In genomic region chr2:127185720-127186119, GRCh38 we compare ENCODE assay signal across 17 cellular contexts. TPM values are rescaled to one million over a fixed set of nuclear protein-coding genes. Genes with fewer than 3 reads are reported as not detected.
DNase-seq lines count a peak whose midpoint lies in the region; ATAC-seq and TF ChIP-seq lines count a peak whose summit lies in the region.
"Had no signal": no experiment of that assay in that cellular context is flagged by ENCODE, and none has a peak within 500 bp of the region (broad histone marks: within the 10 kb centered on the region; RNA-seq: fewer than 3 reads in every experiment).

No MANE protein-coding gene starts in this region.

- CTCF ChIA-PET in PC-3 (lab: Charles Lee) (no interaction called here), Panc1 (lab: Charles Lee) (no interaction called here)

- H3K27me3 Mint-ChIP-seq in endodermal cell (ENCODE audit: insufficient read depth) (no peaks in the 10 kb centered on the region), osteocyte (ENCODE audit: unreplicated experiment) (no peaks in the 10 kb centered on the region)

- H3K27ac Mint-ChIP-seq in endodermal cell: no peak overlapping the region
- H3K27ac Mint-ChIP-seq in osteocyte (ENCODE audit: unreplicated experiment): no peak overlapping the region
- H3K27ac Mint-ChIP-seq: GM23338 had no signal

- H4K20me1 ChIP-seq in PC-3 (ENCODE audit: low read length) (no peaks in the 10 kb centered on the region), osteoblast (ENCODE audit: insufficient read depth, low read length) (no peaks in the 10 kb centered on the region)

- H3K4me3 Mint-ChIP-seq in endodermal cell (no peak overlapping the region), osteocyte (ENCODE audit: unreplicated experiment) (no peak overlapping the region)
- H3K4me3 Mint-ChIP-seq: CD4-positive, alpha-beta memory T cell; GM23338 had no signal

- TF ChIP-seq CTCF in PC-3 (conservative IDR thresholded peaks at IDR 0.05; ENCODE audit: low read depth, low read length) (no peak), Panc1 (IDR thresholded peaks at IDR 0.05) (no peak), endodermal cell (conservative IDR thresholded peaks at IDR 0.05) (no peak), osteocyte (IDR thresholded peaks at IDR 0.05) (no peak), osteoblast (IDR thresholded peaks at IDR 0.05; ENCODE audit: extremely low read depth, low read depth, low read length) (no peak)

- POLR2A ChIA-PET in PC-3 (lab: Charles Lee; ENCODE audit: unreplicated experiment): no interaction called here
- POLR2A ChIA-PET in Panc1 (lab: Charles Lee): no interaction called here

- H3K4me3 ChIP-seq in PC-3 (ENCODE audit: low read length): no peak overlapping the region
- no peak overlapping the region for H3K4me3 ChIP-seq in Panc1 (ENCODE audit: low read depth in 2 of 2, low read length in 2 of 2)
- no peak overlapping the region for H3K4me3 ChIP-seq in endodermal cell (ENCODE audit: low read length)
- H3K4me3 ChIP-seq in osteoblast (ENCODE audit: insufficient read depth, low read length): no peak overlapping the region
- H3K4me3 ChIP-seq: A549, GM12878, GM23338 had no signal

- H3K4me1 Mint-ChIP-seq in endodermal cell (no peaks in the 10 kb centered on the region), osteocyte (ENCODE audit: unreplicated experiment) (peaks cover 6% of the 10 kb centered on the region)

- no peak overlapping the region for H3K9ac ChIP-seq in PC-3 (ENCODE audit: low read length)
- H3K9ac ChIP-seq in endodermal cell (ENCODE audit: extremely low read depth, low read length, poor library complexity, severe bottlenecking): no peak overlapping the region

- no peaks in the 10 kb centered on the region for H3K79me2 ChIP-seq in PC-3 (ENCODE audit: low read length)
- H3K79me2 ChIP-seq in osteoblast (ENCODE audit: insufficient read depth, low read length): no peaks in the 10 kb centered on the region

- 95% methylated on average over 4 of the region's 4 CpGs; no CpG with 5 or more reads in 1 of the 2 experiments for WGBS in endodermal cell (ENCODE audit: insufficient coverage in 1 of 2, insufficient read length in 1 of 2), 2 experiments

- DNase-seq in PC-3 (peak; percentile 12), Panc1 (ENCODE audit: low read depth, low spot score) (no peak), endodermal cell (peak; percentile 22), mesenteric fat pad (ENCODE audit: low spot score) (peak; percentile 30), osteocyte (ENCODE audit: extremely low spot score, unreplicated experiment) (no peak), posterior vena cava (ENCODE audit: low spot score) (no peak), osteoblast (ENCODE audit: insufficient read length, low spot score, missing footprints) (no peak)
- DNase-seq: BE2C; CD4-positive, alpha-beta memory T cell; DMS79; H7 had no signal

- peaks cover 9% of the 10 kb centered on the region for H3K36me3 Mint-ChIP-seq in endodermal cell (ENCODE audit: low read depth)
- H3K36me3 Mint-ChIP-seq in osteocyte (ENCODE audit: unreplicated experiment): peaks cover 44% of the 10 kb centered on the region
- H3K36me3 Mint-ChIP-seq: CD4-positive, alpha-beta memory T cell had no signal

- peak overlapping the region; percentile 13; the same call in 1 of the 2 replicates for H2AFZ ChIP-seq in PC-3 (ENCODE audit: low read length)
- no peak overlapping the region for H2AFZ ChIP-seq in osteoblast (ENCODE audit: low read length)
- H2AFZ ChIP-seq: GM23338 had no signal

- H3K4me1 ChIP-seq in PC-3 (ENCODE audit: insufficient read depth, low read length) (no peaks in the 10 kb centered on the region), Panc1 (ENCODE audit: control insufficient read depth, insufficient read depth, low read length) (no peaks in the 10 kb centered on the region), endodermal cell (ENCODE audit: control insufficient read depth, insufficient read depth, low read length) (no peaks in the 10 kb centered on the region), osteoblast (ENCODE audit: insufficient read depth, low read length) (no peaks in the 10 kb centered on the region)
- H3K4me1 ChIP-seq: A549, BE2C had no signal

- H3K27ac ChIP-seq in PC-3 (ENCODE audit: low read length) (no peak overlapping the region), Panc1 (ENCODE audit: low read length) (no peak overlapping the region), endodermal cell (ENCODE audit: low read depth, low read length) (no peak overlapping the region), osteoblast (ENCODE audit: low read depth, low read length) (no peak overlapping the region)
- H3K27ac ChIP-seq: A549, C4-2B, HL-60 had no signal

- no peaks in the 10 kb centered on the region for H3K9me2 ChIP-seq in PC-3 (replicated peaks; ENCODE audit: low read length)

- H3K4me2 ChIP-seq in PC-3 (ENCODE audit: low read length) (no peak overlapping the region), osteoblast (ENCODE audit: insufficient read depth, low read length) (no peak overlapping the region)
- H3K4me2 ChIP-seq: A549, GM23338 had no signal

- H3K9me3 ChIP-seq in PC-3 (ENCODE audit: low read length) (no peaks in the 10 kb centered on the region), Panc1 (ENCODE audit: control insufficient read depth, insufficient read depth, low read depth, low read length) (no peaks in the 10 kb centered on the region), endodermal cell (ENCODE audit: control insufficient read depth, low read length) (no peaks in the 10 kb centered on the region), osteoblast (ENCODE audit: low read depth, low read length) (no peaks in the 10 kb centered on the region)
- H3K9me3 ChIP-seq: BE2C had no signal

- peaks cover 3% of the 10 kb centered on the region for H3K9me3 Mint-ChIP-seq in endodermal cell
- H3K9me3 Mint-ChIP-seq in osteocyte (ENCODE audit: unreplicated experiment): peaks cover 9% of the 10 kb centered on the region

- in situ Hi-C loops in Panc1 (cut with HindIII; ENCODE audit: low pct_unique_long_range_greater_than_20kb, low sequenced_read_pairs): no loop called here

- BruUV-seq in PC-3 (replicated peaks; lab: Mats Ljungman, UMichigan) (no TSS peak), Panc1 (replicated peaks; lab: Mats Ljungman, UMichigan) (TSS peak; percentile 67)

- no peaks in the 10 kb centered on the region for H3F3A ChIP-seq in PC-3 (ENCODE audit: low read length, unreplicated experiment)

- peak; percentile 42; the same call in 1 of the 2 replicates for ATAC-seq in PC-3
- ATAC-seq in Panc1: no peak
- ATAC-seq: GM23338 had no signal

- H3K27me3 ChIP-seq in PC-3 (ENCODE audit: low read length) (no peaks in the 10 kb centered on the region), Panc1 (ENCODE audit: control insufficient read depth, insufficient read depth, low read length) (no peaks in the 10 kb centered on the region), endodermal cell (ENCODE audit: control insufficient read depth, insufficient read depth, low read length, poor library complexity, severe bottlenecking) (no peaks in the 10 kb centered on the region), osteoblast (ENCODE audit: insufficient read depth, low read length) (no peaks in the 10 kb centered on the region)
- H3K27me3 ChIP-seq: BE2C had no signal

- H3K36me3 ChIP-seq in PC-3 (ENCODE audit: low read depth, low read length): no peaks in the 10 kb centered on the region
- no peaks in the 10 kb centered on the region for H3K36me3 ChIP-seq in Panc1 (ENCODE audit: control insufficient read depth, insufficient read depth, low read length)
- no peaks in the 10 kb centered on the region for H3K36me3 ChIP-seq in endodermal cell (ENCODE audit: control insufficient read depth, insufficient read depth, low read length)
- no peaks in the 10 kb centered on the region for H3K36me3 ChIP-seq in osteoblast (ENCODE audit: insufficient read depth, low read length)
- H3K36me3 ChIP-seq: BE2C had no signal

- intact Hi-C loops in PC-3 (cut with micrococcal nuclease): no loop called here
- intact Hi-C loops in Panc1 (cut with micrococcal nuclease; ENCODE audit: unreplicated experiment): no loop called here
- intact Hi-C loops in posterior vena cava (cut with DNase I): no loop called here

RNA-seq across cellular contexts. Expression of gene CYP27C1, which starts 34.4 kb away (rescaled TPM):
- 0.36 and 1.2 TPM in 2 replicates for total RNA-seq in PC-3 (2014; rRNA removed)
- 5.7 TPM for total RNA-seq in Panc1 (2021; ENCODE audit: unreplicated experiment)
- polyA plus RNA-seq in Panc1 (2012; ENCODE audit: insufficient read length): 3.2 TPM
- 1 to 10 TPM; 4.4 to 4.9 TPM for total RNA-seq in endodermal cell
- polyA plus RNA-seq in endodermal cell (2013, experiment 1 of 2): 4.0 TPM
- polyA plus RNA-seq in endodermal cell (2013, experiment 2 of 2): 4.0 TPM
- total RNA-seq in mesenteric fat pad: 1.1 TPM
- total RNA-seq in osteocyte: 21.9 and 24.9 TPM in 2 replicates
- under 1 TPM; 0.29 to 0.88 TPM for total RNA-seq in posterior vena cava
- 2.2 and 2.4 TPM in 2 replicates for total RNA-seq in osteoblast
- total RNA-seq: CD4-positive, alpha-beta memory T cell; GM12878 had no signal
- polyA plus RNA-seq: AG04450; CD4-positive, alpha-beta memory T cell; GM12878 had no signal

Comparison
In these comparisons a context has a peak if more than half of its experiments do, and no peak if none do; other contexts are left out.
1. DNase-seq: peak in PC-3 (single experiment), endodermal cell (single experiment) and mesenteric fat pad (single experiment); none in Panc1 (single experiment), osteocyte (single experiment), posterior vena cava (single experiment) and osteoblast (single experiment).